Comparison of ENCODE assay signal across 1 cellular context in genomic region chr10:101145750-101146391, GRCh38.
TF ChIP-seq lines count a peak whose summit lies in the region.

No MANE protein-coding gene starts in this region.

TF ChIP-seq in SK-N-SH, 30 proteins besides CTCF, POLR2A, EP300 and RAD21 (continued from another document):
- no peak for TF ChIP-seq USF2 (IDR thresholded peaks at IDR 0.05; ENCODE audit: borderline replicate concordance, low read depth, low read length)
- TF ChIP-seq TEAD4 (IDR thresholded peaks at IDR 0.05; ENCODE audit: borderline replicate concordance, insufficient read depth) = no peak
- TF ChIP-seq RCOR1 (IDR thresholded peaks at IDR 0.05; ENCODE audit: low read length) = no peak
- TF ChIP-seq ELF1 (IDR thresholded peaks at IDR 0.05) = no peak
- no peak for TF ChIP-seq REST (IDR thresholded peaks at IDR 0.05; ENCODE audit: low read depth, low read length)
- TF ChIP-seq SMC3 (IDR thresholded peaks at IDR 0.05; ENCODE audit: low read depth, low read length) = no peak
- TF ChIP-seq GABPA (IDR thresholded peaks at IDR 0.05; ENCODE audit: low read depth) = no peak
- no peak for TF ChIP-seq MAX (IDR thresholded peaks at IDR 0.05; ENCODE audit: low read depth)
- TF ChIP-seq TAF1 (IDR thresholded peaks at IDR 0.05; ENCODE audit: borderline replicate concordance, low read depth, low read length) = no peak
- TF ChIP-seq USF1 (IDR thresholded peaks at IDR 0.05; ENCODE audit: borderline replicate concordance, low read depth) = no peak
- TF ChIP-seq EZH2phosphoT487 (IDR thresholded peaks at IDR 0.05; ENCODE audit: borderline replicate concordance, low read depth) = no peak
- no peak for TF ChIP-seq SIN3A (IDR thresholded peaks at IDR 0.05; ENCODE audit: borderline replicate concordance, low read depth, low read length)
- no peak for TF ChIP-seq RXRA (IDR thresholded peaks at IDR 0.05; ENCODE audit: borderline replicate concordance, low read depth)
